1 cellular context compared by ENCODE assay signal in genomic region chr14:21024668-21025373, GRCh38.
TF ChIP-seq lines count a peak whose summit lies in the region.

Gene NDRG2 (minus strand): TSS chr14:21025061. CDS start chr14:21023315, 1,746 bp downstream.

TF ChIP-seq in HepG2, 621 proteins besides CTCF, POLR2A, EP300 and RAD21 (continued from another document and continues in another):
- TF ChIP-seq ZFP62 (CRISPR knock-in tag; IDR thresholded peaks at IDR 0.05) (no peak), ZNF143 (CRISPR knock-in tag; IDR thresholded peaks at IDR 0.05) (no peak; the same call in 1 of the 2 replicates), ZNF317 (CRISPR knock-in tag; IDR thresholded peaks at IDR 0.05) (peak; percentile 60; the same call in 1 of the 2 replicates), ZNF710 (CRISPR knock-in tag; IDR thresholded peaks at IDR 0.05; ENCODE audit: borderline replicate concordance) (peak; percentile 66; the same call in 1 of the 2 replicates), SATB2 (CRISPR knock-in tag; IDR thresholded peaks at IDR 0.05) (peak; percentile 87; the same call in 1 of the 2 replicates), ZNF501 (CRISPR knock-in tag; IDR thresholded peaks at IDR 0.05) (0 out of 2 replicates have a peak, but pooled peaks have one; percentile 2), ZSCAN25 (CRISPR knock-in tag; IDR thresholded peaks at IDR 0.05) (peak; percentile 68), MXD1 (CRISPR knock-in tag; IDR thresholded peaks at IDR 0.05) (peak; percentile 87; the same call in 1 of the 2 replicates), MLX (CRISPR knock-in tag; IDR thresholded peaks at IDR 0.05) (peak; percentile 30; the same call in 1 of the 2 replicates), ZNF678 (CRISPR knock-in tag; IDR thresholded peaks at IDR 0.05) (no peak), DR1 (CRISPR knock-in tag; IDR thresholded peaks at IDR 0.05) (0 out of 2 replicates have a peak, but pooled peaks have one; percentile 38), ZNF496 (CRISPR knock-in tag; IDR thresholded peaks at IDR 0.05; ENCODE audit: insufficient replicate concordance) (no peak), ZNF839 (CRISPR knock-in tag; IDR thresholded peaks at IDR 0.05; ENCODE audit: borderline replicate concordance) (no peak), POGZ (CRISPR knock-in tag; IDR thresholded peaks at IDR 0.05) (peak; percentile 45; the same call in 1 of the 2 replicates), ZNF616 (CRISPR knock-in tag; IDR thresholded peaks at IDR 0.05; ENCODE audit: low read depth) (peak; percentile 37; the same call in 1 of the 2 replicates), ZSCAN5A (CRISPR knock-in tag; IDR thresholded peaks at IDR 0.05; ENCODE audit: borderline replicate concordance) (peak; percentile 73; the same call in 1 of the 2 replicates), ZNF160 (CRISPR knock-in tag; IDR thresholded peaks at IDR 0.05) (0 out of 2 replicates have a peak, but pooled peaks have one; percentile 84), ZNF282 (IDR thresholded peaks at IDR 0.05; ENCODE audit: partially characterized antibody) (no peak), TBX3 (IDR thresholded peaks at IDR 0.05; ENCODE audit: borderline replicate concordance) (peak; percentile 38; the same call in 1 of the 2 replicates), ZNF451 (CRISPR knock-in tag; IDR thresholded peaks at IDR 0.05) (peak; percentile 69; the same call in 1 of the 2 replicates), ZNF543 (CRISPR knock-in tag; IDR thresholded peaks at IDR 0.05) (no peak; the same call in 1 of the 2 replicates), POGK (CRISPR knock-in tag; conservative IDR thresholded peaks at IDR 0.05) (peak; percentile 87), SP4 (CRISPR knock-in tag; IDR thresholded peaks at IDR 0.05) (peak; percentile 75), PRPF4 (IDR thresholded peaks at IDR 0.05; ENCODE audit: low read depth, low read length, poor library complexity, severe bottlenecking) (peak; percentile 64), ZNF572 (CRISPR knock-in tag; IDR thresholded peaks at IDR 0.05) (no peak), TERF1 (CRISPR knock-in tag; IDR thresholded peaks at IDR 0.05) (peak; percentile 74; the same call in 1 of the 2 replicates), NRL (CRISPR knock-in tag; IDR thresholded peaks at IDR 0.05; ENCODE audit: borderline replicate concordance) (peak; percentile 66; the same call in 1 of the 2 replicates), SRF (IDR thresholded peaks at IDR 0.05; ENCODE audit: low read depth, low read length) (0 out of 2 replicates have a peak, but pooled peaks have one; percentile 9), MIER2 (CRISPR knock-in tag; IDR thresholded peaks at IDR 0.05) (0 out of 2 replicates have a peak, but pooled peaks have one; percentile 13), SMARCE1 (IDR thresholded peaks at IDR 0.05; ENCODE audit: borderline replicate concordance) (no peak), ZNF737 (CRISPR knock-in tag; IDR thresholded peaks at IDR 0.05; ENCODE audit: borderline replicate concordance) (no peak), ZNF792 (CRISPR knock-in tag; IDR thresholded peaks at IDR 0.05) (peak; percentile 72), SOX13 (IDR thresholded peaks at IDR 0.05) (no peak; the same call in 1 of the 2 replicates), SOX13 (CRISPR knock-in tag; conservative IDR thresholded peaks at IDR 0.05 in 1 of 2, IDR thresholded peaks at IDR 0.05 in 1 of 2) (peak in 1 of 2 experiments; percentile 47; a peak in 2 of 4 replicates), PCBP2 (optimal IDR thresholded peaks at IDR 0.05; ENCODE audit: low read depth, low read length, poor library complexity, severe bottlenecking) (no peak), ZSCAN12 (CRISPR knock-in tag; IDR thresholded peaks at IDR 0.05) (no peak), ZNF3 (CRISPR knock-in tag; IDR thresholded peaks at IDR 0.05) (peak; percentile 36; the same call in 1 of the 2 replicates), ZNF280B (CRISPR knock-in tag; IDR thresholded peaks at IDR 0.05; ENCODE audit: borderline replicate concordance) (peak; percentile 54; the same call in 1 of the 2 replicates), NR2F1 (CRISPR knock-in tag; IDR thresholded peaks at IDR 0.05) (0 out of 4 replicates have a peak, but pooled peaks of 1 of the 2 experiments have one; percentile 7), CAMTA2 (CRISPR knock-in tag; IDR thresholded peaks at IDR 0.05; ENCODE audit: borderline replicate concordance) (peak; percentile 20; the same call in 1 of the 2 replicates), E2F1 (CRISPR knock-in tag; IDR thresholded peaks at IDR 0.05) (peak; percentile 71), HMG20A (CRISPR knock-in tag; IDR thresholded peaks at IDR 0.05; ENCODE audit: borderline replicate concordance) (no peak), AHR (CRISPR knock-in tag; IDR thresholded peaks at IDR 0.05) (peak; percentile 39; the same call in 1 of the 2 replicates), ZC3H13 (CRISPR knock-in tag; IDR thresholded peaks at IDR 0.05) (no peak), SKI (IDR thresholded peaks at IDR 0.05; ENCODE audit: partially characterized antibody) (peak; percentile 72), ZNF20 (CRISPR knock-in tag; IDR thresholded peaks at IDR 0.05) (0 out of 2 replicates have a peak, but pooled peaks have one; percentile 26), NFYB (CRISPR knock-in tag; IDR thresholded peaks at IDR 0.05) (no peak), KLF9 (CRISPR knock-in tag; IDR thresholded peaks at IDR 0.05; ENCODE audit: low read depth) (0 out of 2 replicates have a peak, but pooled peaks have one; percentile 45), MYC (CRISPR knock-in tag; IDR thresholded peaks at IDR 0.05; ENCODE audit: borderline replicate concordance) (peak; percentile 93), ZNF44 (CRISPR knock-in tag; IDR thresholded peaks at IDR 0.05) (no peak), XBP1 (CRISPR knock-in tag; IDR thresholded peaks at IDR 0.05) (no peak), SNAPC4 (CRISPR knock-in tag; IDR thresholded peaks at IDR 0.05) (0 out of 2 replicates have a peak, but pooled peaks have one; percentile 84), ZNF207 (IDR thresholded peaks at IDR 0.05; ENCODE audit: borderline replicate concordance) (no peak), CHD4 (IDR thresholded peaks at IDR 0.05; ENCODE audit: borderline replicate concordance, low read length) (no peak), ZNF75D (CRISPR knock-in tag; IDR thresholded peaks at IDR 0.05; ENCODE audit: borderline replicate concordance) (no peak), KDM5B (CRISPR knock-in tag; IDR thresholded peaks at IDR 0.05; ENCODE audit: borderline replicate concordance) (peak; percentile 68)
